ENCODE assay signal across 8 cellular contexts in genomic region chr2:128520787-128521186, GRCh38.
DNase-seq lines count a peak whose midpoint lies in the region; ATAC-seq, FAIRE-seq and TF ChIP-seq lines count a peak whose summit lies in the region.

No MANE protein-coding gene starts in this region.

- no peak for FAIRE-seq in D721Med (lab: Jason Lieb, UNC)

- H3K4me3 ChIP-seq in stomach, result no peak overlapping the region

- H3K27me3 ChIP-seq in stomach, result no peaks in the 10 kb centered on the region

- peaks cover 0 to 9% (median 0%) of the 10 kb centered on the region in 4 donors for H3K9me3 ChIP-seq in stomach

- peak; percentile 93 for ATAC-seq in GM18868 (IDR thresholded peaks at IDR 0.05; ENCODE audit: unreplicated experiment)
- peak; percentile 88 for ATAC-seq in GM21737 (IDR thresholded peaks at IDR 0.05; ENCODE audit: unreplicated experiment)

- 73 to 84% (median 75%) methylated on average over 7 to 9 of the region's 9 CpGs for WGBS in stomach, 5 donors

- TF ChIP-seq CTCF in D721Med (IDR thresholded peaks at IDR 0.05; ENCODE audit: insufficient read depth, missing control alignments) (no peak), stomach (IDR thresholded peaks at IDR 0.05) (no peak)

- H3K4me1 ChIP-seq in stomach, result no peaks in the 10 kb centered on the region

- H3K36me3 ChIP-seq in stomach, result no peaks in the 10 kb centered on the region

- no peak for TF ChIP-seq EP300 in stomach (IDR thresholded peaks at IDR 0.05)

- intact Hi-C loops in stomach (cut with DNase I; ENCODE audit: low total_unique reads), result no loop called here

- TF ChIP-seq POLR2A in stomach (IDR thresholded peaks at IDR 0.05), result no peak

- DNase-seq in HT1080 (ENCODE audit: low read depth) (peak; percentile 56), myocyte (ENCODE audit: low read depth) (peak; percentile 13), NCI-H510A treated with DMSO at 0.1 percent for 48 hours (lab: John Stamatoyannopoulos, UW) (no peak), cortex of kidney (lab: John Stamatoyannopoulos, UW) (no peak), D721Med (ENCODE audit: insufficient read length, low spot score) (no peak), stomach (no peak)

- H3K27ac ChIP-seq in stomach, result no peak overlapping the region

Comparison
In these comparisons a context has a peak if more than half of its experiments do, and no peak if none do; other contexts are left out.
1. DNase-seq: peak in HT1080 (single experiment) and myocyte (single experiment); none in NCI-H510A treated with DMSO at 0.1 percent for 48 hours (single experiment), cortex of kidney (single experiment), D721Med (single experiment) and stomach (single experiment).